1 cellular context compared by ENCODE assay signal in the genomic region with DNA sequence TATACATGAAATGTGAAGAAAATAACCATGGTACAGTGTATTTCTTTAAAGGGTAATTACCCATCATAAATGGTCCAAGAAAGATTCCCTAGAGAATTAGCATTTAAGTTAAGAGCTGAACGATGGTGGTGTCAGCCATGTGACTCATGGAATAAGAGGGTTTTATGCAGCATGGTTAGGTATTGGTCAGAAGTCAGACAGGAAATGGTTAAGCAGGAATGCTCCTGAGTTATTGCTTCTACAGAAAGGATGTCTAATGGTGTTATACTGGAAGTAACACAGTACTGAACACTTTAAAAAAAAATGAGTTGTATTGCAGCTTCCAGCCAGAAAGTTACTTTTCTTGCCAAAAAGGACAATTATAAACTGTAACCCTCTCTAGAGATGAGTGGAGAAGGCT.
TF ChIP-seq lines count a peak whose summit lies in the region.

No MANE protein-coding gene starts in this region.

TF ChIP-seq in H1, 55 proteins besides CTCF, POLR2A, EP300 and RAD21:
- TF ChIP-seq, protein P1, sequence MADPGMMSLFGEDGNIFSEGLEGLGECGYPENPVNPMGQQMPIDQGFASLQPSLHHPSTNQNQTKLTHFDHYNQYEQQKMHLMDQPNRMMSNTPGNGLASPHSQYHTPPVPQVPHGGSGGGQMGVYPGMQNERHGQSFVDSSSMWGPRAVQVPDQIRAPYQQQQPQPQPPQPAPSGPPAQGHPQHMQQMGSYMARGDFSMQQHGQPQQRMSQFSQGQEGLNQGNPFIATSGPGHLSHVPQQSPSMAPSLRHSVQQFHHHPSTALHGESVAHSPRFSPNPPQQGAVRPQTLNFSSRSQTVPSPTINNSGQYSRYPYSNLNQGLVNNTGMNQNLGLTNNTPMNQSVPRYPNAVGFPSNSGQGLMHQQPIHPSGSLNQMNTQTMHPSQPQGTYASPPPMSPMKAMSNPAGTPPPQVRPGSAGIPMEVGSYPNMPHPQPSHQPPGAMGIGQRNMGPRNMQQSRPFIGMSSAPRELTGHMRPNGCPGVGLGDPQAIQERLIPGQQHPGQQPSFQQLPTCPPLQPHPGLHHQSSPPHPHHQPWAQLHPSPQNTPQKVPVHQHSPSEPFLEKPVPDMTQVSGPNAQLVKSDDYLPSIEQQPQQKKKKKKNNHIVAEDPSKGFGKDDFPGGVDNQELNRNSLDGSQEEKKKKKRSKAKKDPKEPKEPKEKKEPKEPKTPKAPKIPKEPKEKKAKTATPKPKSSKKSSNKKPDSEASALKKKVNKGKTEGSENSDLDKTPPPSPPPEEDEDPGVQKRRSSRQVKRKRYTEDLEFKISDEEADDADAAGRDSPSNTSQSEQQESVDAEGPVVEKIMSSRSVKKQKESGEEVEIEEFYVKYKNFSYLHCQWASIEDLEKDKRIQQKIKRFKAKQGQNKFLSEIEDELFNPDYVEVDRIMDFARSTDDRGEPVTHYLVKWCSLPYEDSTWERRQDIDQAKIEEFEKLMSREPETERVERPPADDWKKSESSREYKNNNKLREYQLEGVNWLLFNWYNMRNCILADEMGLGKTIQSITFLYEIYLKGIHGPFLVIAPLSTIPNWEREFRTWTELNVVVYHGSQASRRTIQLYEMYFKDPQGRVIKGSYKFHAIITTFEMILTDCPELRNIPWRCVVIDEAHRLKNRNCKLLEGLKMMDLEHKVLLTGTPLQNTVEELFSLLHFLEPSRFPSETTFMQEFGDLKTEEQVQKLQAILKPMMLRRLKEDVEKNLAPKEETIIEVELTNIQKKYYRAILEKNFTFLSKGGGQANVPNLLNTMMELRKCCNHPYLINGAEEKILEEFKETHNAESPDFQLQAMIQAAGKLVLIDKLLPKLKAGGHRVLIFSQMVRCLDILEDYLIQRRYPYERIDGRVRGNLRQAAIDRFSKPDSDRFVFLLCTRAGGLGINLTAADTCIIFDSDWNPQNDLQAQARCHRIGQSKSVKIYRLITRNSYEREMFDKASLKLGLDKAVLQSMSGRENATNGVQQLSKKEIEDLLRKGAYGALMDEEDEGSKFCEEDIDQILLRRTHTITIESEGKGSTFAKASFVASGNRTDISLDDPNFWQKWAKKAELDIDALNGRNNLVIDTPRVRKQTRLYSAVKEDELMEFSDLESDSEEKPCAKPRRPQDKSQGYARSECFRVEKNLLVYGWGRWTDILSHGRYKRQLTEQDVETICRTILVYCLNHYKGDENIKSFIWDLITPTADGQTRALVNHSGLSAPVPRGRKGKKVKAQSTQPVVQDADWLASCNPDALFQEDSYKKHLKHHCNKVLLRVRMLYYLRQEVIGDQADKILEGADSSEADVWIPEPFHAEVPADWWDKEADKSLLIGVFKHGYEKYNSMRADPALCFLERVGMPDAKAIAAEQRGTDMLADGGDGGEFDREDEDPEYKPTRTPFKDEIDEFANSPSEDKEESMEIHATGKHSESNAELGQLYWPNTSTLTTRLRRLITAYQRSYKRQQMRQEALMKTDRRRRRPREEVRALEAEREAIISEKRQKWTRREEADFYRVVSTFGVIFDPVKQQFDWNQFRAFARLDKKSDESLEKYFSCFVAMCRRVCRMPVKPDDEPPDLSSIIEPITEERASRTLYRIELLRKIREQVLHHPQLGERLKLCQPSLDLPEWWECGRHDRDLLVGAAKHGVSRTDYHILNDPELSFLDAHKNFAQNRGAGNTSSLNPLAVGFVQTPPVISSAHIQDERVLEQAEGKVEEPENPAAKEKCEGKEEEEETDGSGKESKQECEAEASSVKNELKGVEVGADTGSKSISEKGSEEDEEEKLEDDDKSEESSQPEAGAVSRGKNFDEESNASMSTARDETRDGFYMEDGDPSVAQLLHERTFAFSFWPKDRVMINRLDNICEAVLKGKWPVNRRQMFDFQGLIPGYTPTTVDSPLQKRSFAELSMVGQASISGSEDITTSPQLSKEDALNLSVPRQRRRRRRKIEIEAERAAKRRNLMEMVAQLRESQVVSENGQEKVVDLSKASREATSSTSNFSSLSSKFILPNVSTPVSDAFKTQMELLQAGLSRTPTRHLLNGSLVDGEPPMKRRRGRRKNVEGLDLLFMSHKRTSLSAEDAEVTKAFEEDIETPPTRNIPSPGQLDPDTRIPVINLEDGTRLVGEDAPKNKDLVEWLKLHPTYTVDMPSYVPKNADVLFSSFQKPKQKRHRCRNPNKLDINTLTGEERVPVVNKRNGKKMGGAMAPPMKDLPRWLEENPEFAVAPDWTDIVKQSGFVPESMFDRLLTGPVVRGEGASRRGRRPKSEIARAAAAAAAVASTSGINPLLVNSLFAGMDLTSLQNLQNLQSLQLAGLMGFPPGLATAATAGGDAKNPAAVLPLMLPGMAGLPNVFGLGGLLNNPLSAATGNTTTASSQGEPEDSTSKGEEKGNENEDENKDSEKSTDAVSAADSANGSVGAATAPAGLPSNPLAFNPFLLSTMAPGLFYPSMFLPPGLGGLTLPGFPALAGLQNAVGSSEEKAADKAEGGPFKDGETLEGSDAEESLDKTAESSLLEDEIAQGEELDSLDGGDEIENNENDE (IDR thresholded peaks at IDR 0.05; ENCODE audit: insufficient replicate concordance, low read length): no peak
- TF ChIP-seq POU5F1 (IDR thresholded peaks at IDR 0.05; ENCODE audit: low read depth, low read length) (no peak), ZNF274 (IDR thresholded peaks at IDR 0.05; ENCODE audit: borderline replicate concordance, extremely low read depth, low read length) (no peak), EGR1 (IDR thresholded peaks at IDR 0.05; ENCODE audit: borderline replicate concordance, low read depth, low read length) (no peak)
